ENCODE assay signal across 30 cellular contexts in the genomic region with DNA sequence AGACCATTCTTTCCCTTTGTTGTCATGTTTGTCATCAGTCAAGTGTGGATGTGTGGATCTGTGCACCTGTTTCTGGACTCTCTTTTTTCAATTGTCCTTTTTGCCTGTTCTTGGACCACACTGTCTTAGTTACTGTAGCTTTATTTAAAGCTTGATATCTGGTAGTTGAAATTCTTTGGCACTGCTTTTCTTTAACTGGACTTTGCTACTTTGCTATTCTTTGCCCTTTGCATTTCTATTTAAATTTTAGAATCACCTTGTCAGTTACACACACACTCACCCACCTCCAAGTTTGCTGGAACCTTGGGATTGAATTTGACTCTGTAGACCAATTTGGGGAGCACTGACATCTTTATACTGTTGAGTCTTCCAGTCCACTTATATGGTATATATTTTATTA.
"Had no signal": no experiment of that assay in that cellular context is flagged by ENCODE, and none has a peak within 500 bp of the region (broad histone marks: within the 10 kb centered on the region; RNA-seq: fewer than 3 reads in every experiment).

No MANE protein-coding gene starts in this region.

- ATAC-seq: activated CD4-positive, alpha-beta T cell treated with anti-CD3 and anti-CD28 coated beads for 36 hours; activated CD4-positive, CD25-positive, alpha-beta regulatory T cell treated with anti-CD3 and anti-CD28 coated beads, Interleukin-2, amount 50 U/mL, for 24 hours; activated CD8-positive, alpha-beta memory T cell treated with anti-CD3 and anti-CD28 coated beads, Interleukin-2, amount 10 ng/mL, durations not matched to agents 7 days and 5 days; activated CD8-positive, alpha-beta T cell treated with anti-CD3 and anti-CD28 coated beads, Interleukin-2, amount 10 ng/mL, durations not matched to agents 7 days and 5 days; activated naive CD8-positive, alpha-beta T cell treated with anti-CD3 and anti-CD28 coated beads, Interleukin-2, amount 50 U/mL, for 24 hours; body of pancreas had no signal

- H3K9me3 ChIP-seq: body of pancreas, breast epithelium had no signal

- H3K27me3 ChIP-seq: body of pancreas, brain microvascular endothelial cell, breast epithelium had no signal

- DNase-seq: activated CD4-positive, alpha-beta memory T cell treated with anti-CD3 and anti-CD28 coated beads, Interleukin-2, amount 10 ng/mL, durations not matched to agents 7 days and 5 days; activated CD4-positive, alpha-beta T cell treated with anti-CD3 and anti-CD28 coated beads for 1 hour; activated CD4-positive, alpha-beta T cell treated with anti-CD3 and anti-CD28 coated beads for 36 hours; activated CD4-positive, alpha-beta T cell treated with anti-CD3 and anti-CD28 coated beads for 48 hours; activated CD4-positive, alpha-beta T cell treated with anti-CD3 and anti-CD28 coated beads, Interleukin-2, amount 10 ng/mL, durations not matched to agents 7 days and 5 days; activated CD4-positive, alpha-beta T cell treated with anti-CD3 and anti-CD28 coated beads, Interleukin-2, amount 50 U/mL, for 48 hours; activated CD4-positive, CD25-positive, alpha-beta regulatory T cell; activated CD8-positive, alpha-beta memory T cell treated with anti-CD3 and anti-CD28 coated beads for 24 hours; activated CD8-positive, alpha-beta memory T cell treated with anti-CD3 and anti-CD28 coated beads, Interleukin-2, amount 10 ng/mL, durations not matched to agents 7 days and 5 days; activated CD8-positive, alpha-beta memory T cell treated with anti-CD3 and anti-CD28 coated beads, Interleukin-2, amount 50 U/mL, for 48 hours; activated CD8-positive, alpha-beta T cell treated with anti-CD3 and anti-CD28 coated beads, Interleukin-2, amount 10 ng/mL, durations not matched to agents 7 days and 5 days; activated effector memory CD4-positive, alpha-beta T cell treated with Interleukin-2 at 50 U/mL for 16 hours; activated gamma-delta T cell; activated naive CD4-positive, alpha-beta T cell treated with anti-CD3 and anti-CD28 coated beads, Interleukin-2, amount 10 ng/mL, durations not matched to agents 7 days and 5 days; activated naive CD4-positive, alpha-beta T cell treated with Interleukin-2 at 50 U/mL for 16 hours; activated naive CD8-positive, alpha-beta T cell treated with anti-CD3 and anti-CD28 coated beads, Interleukin-2, amount 10 ng/mL, durations not matched to agents 7 days and 5 days; activated naive CD8-positive, alpha-beta T cell treated with anti-CD3 and anti-CD28 coated beads, Interleukin-2, amount 50 U/mL, for 24 hours; activated T-cell treated with anti-CD3 and anti-CD28 coated beads, Interleukin-2, amount 50 U/mL, for 24 hours; activated T-cell treated with anti-CD3 and anti-CD28 coated beads, Interleukin-2, amount 50 U/mL, for 48 hours; amniotic stem cell; aorta; body of pancreas; brain microvascular endothelial cell; central memory CD4-positive, alpha-beta T cell; T-helper 1 cell; T-helper 2 cell; T-helper 9 cell had no signal

- H3K4me3 ChIP-seq: body of pancreas, breast epithelium had no signal

- H3K27ac ChIP-seq: body of pancreas, brain microvascular endothelial cell, breast epithelium, VCaP had no signal

- H3K4me1 ChIP-seq: body of pancreas, breast epithelium had no signal

- H3K36me3 ChIP-seq: brain microvascular endothelial cell, breast epithelium had no signal
